Comparison of ENCODE assay signal across 23 cellular contexts in the genomic region with DNA sequence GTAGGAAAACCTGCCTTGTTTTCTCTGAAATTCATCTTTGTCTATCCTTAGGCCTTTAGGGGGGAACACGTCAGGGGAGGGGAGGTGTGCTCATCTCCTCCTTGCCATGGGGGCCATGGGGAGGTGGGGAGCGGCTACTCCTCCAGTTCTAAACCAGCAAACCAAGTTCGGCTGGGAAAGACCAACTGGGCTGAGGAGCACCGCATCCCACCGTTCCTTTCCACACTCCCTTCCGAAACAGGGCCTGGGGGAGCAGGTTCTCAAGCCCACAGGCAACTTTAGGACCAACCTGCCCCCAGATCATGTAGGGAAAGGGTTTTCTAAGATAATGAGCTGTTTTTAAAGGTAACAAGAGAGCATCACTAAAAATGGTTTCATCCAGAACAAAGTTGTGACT.
"Had no signal": no experiment of that assay in that cellular context is flagged by ENCODE, and none has a peak within 500 bp of the region (broad histone marks: within the 10 kb centered on the region; RNA-seq: fewer than 3 reads in every experiment).

No MANE protein-coding gene starts in this region.

- H3K4me3 Mint-ChIP-seq: activated B cell treated with CpG ODN at 0.5 μM for 24 hours; activated CD4-positive, alpha-beta memory T cell treated with anti-CD3 and anti-CD28 coated beads for 36 hours; activated naive CD4-positive, alpha-beta T cell treated with anti-CD3 and anti-CD28 coated beads, Interleukin-2, amount 10 ng/mL, durations not matched to agents 7 days and 5 days; naive thymus-derived CD4-positive, alpha-beta T cell; neural progenitor cell; stimulated activated naive B cell treated with anti-CD40 and anti-IgM and Interleukin-4, amounts not matched to agents 10 μg/mL and 1 μg/mL and 100 μg/mL, for 72 hours; type B pancreatic cell had no signal

- H2AFZ ChIP-seq: neural progenitor cell had no signal

- H3K27me3 Mint-ChIP-seq: activated B cell treated with CpG ODN at 0.5 μM for 24 hours; activated CD4-positive, alpha-beta memory T cell treated with anti-CD3 and anti-CD28 coated beads for 36 hours; activated naive CD4-positive, alpha-beta T cell treated with anti-CD3 and anti-CD28 coated beads, Interleukin-2, amount 10 ng/mL, durations not matched to agents 7 days and 5 days; naive thymus-derived CD4-positive, alpha-beta T cell; stimulated activated naive B cell treated with anti-CD40 and anti-IgM and Interleukin-4, amounts not matched to agents 10 μg/mL and 1 μg/mL and 100 μg/mL, for 72 hours; type B pancreatic cell had no signal

- H3K4me1 Mint-ChIP-seq: activated naive CD4-positive, alpha-beta T cell treated with anti-CD3 and anti-CD28 coated beads, Interleukin-2, amount 10 ng/mL, durations not matched to agents 7 days and 5 days; neural progenitor cell; stimulated activated naive B cell treated with anti-CD40 and anti-IgM and Interleukin-4, amounts not matched to agents 10 μg/mL and 1 μg/mL and 100 μg/mL, for 72 hours had no signal

- H3K27me3 ChIP-seq: gastroesophageal sphincter, heart left ventricle, neural progenitor cell, right atrium auricular region had no signal

- H3K27ac Mint-ChIP-seq: activated B cell treated with CpG ODN at 0.5 μM for 24 hours; activated CD4-positive, alpha-beta memory T cell treated with anti-CD3 and anti-CD28 coated beads for 36 hours; activated naive CD4-positive, alpha-beta T cell treated with anti-CD3 and anti-CD28 coated beads, Interleukin-2, amount 10 ng/mL, durations not matched to agents 7 days and 5 days; neural progenitor cell; stimulated activated naive B cell treated with anti-CD40 and anti-IgM and Interleukin-4, amounts not matched to agents 10 μg/mL and 1 μg/mL and 100 μg/mL, for 72 hours; type B pancreatic cell had no signal

- H3K4me1 ChIP-seq: neural progenitor cell, psoas muscle had no signal

- H3K36me3 ChIP-seq: neural progenitor cell had no signal

- ATAC-seq: gastroesophageal sphincter; heart left ventricle; left colon; naive thymus-derived CD4-positive, alpha-beta T cell; psoas muscle; stimulated activated naive B cell treated with anti-CD40 and anti-IgM and Interleukin-4, amounts not matched to agents 10 μg/mL and 1 μg/mL and 100 μg/mL, for 72 hours had no signal

- H3K9me3 Mint-ChIP-seq: activated B cell treated with CpG ODN at 0.5 μM for 24 hours; activated CD4-positive, alpha-beta memory T cell treated with anti-CD3 and anti-CD28 coated beads for 36 hours; activated naive CD4-positive, alpha-beta T cell treated with anti-CD3 and anti-CD28 coated beads, Interleukin-2, amount 10 ng/mL, durations not matched to agents 7 days and 5 days; naive thymus-derived CD4-positive, alpha-beta T cell; neural progenitor cell; stimulated activated naive B cell treated with anti-CD40 and anti-IgM and Interleukin-4, amounts not matched to agents 10 μg/mL and 1 μg/mL and 100 μg/mL, for 72 hours; type B pancreatic cell had no signal

- H3K4me3 ChIP-seq: gastroesophageal sphincter, heart left ventricle, lung, neural progenitor cell, psoas muscle, right atrium auricular region, thoracic aorta had no signal

- H3K4me2 ChIP-seq: neural progenitor cell had no signal

- FAIRE-seq: islet of Langerhans, small intestine had no signal

- H3K9ac ChIP-seq: neural progenitor cell had no signal

- DNase-seq: activated B cell treated with CpG ODN at 0.5 μM for 24 hours; activated CD4-positive, alpha-beta memory T cell treated with anti-CD3 and anti-CD28 coated beads for 36 hours; activated CD4-positive, alpha-beta T cell treated with anti-CD3 and anti-CD28 coated beads for 4 hours; activated naive CD4-positive, alpha-beta T cell treated with anti-CD3 and anti-CD28 coated beads, Interleukin-2, amount 10 ng/mL, durations not matched to agents 7 days and 5 days; activated T-cell treated with anti-CD3 and anti-CD28 coated beads, Interleukin-2, amount 50 U/mL, for 48 hours; amygdala; left colon; naive thymus-derived CD4-positive, alpha-beta T cell; small intestine; stimulated activated CD4-positive, alpha-beta T cell treated with anti-CD3 and anti-CD28 coated beads, Interleukin-15, amount 100 ng/mL, for 24 hours; stimulated activated CD8-positive, alpha-beta memory T cell treated with anti-CD3 and anti-CD28 coated beads, Interleukin-4, amount 100 ng/mL, for 48 hours; stimulated activated naive B cell treated with anti-CD40 and anti-IgM and Interleukin-4, amounts not matched to agents 10 μg/mL and 1 μg/mL and 100 μg/mL, for 72 hours; T-helper 1 cell had no signal

- H3K9me3 ChIP-seq: gastroesophageal sphincter, heart left ventricle, psoas muscle, right atrium auricular region, thoracic aorta had no signal

- H3K27ac ChIP-seq: epithelial cell of prostate, gastroesophageal sphincter, heart left ventricle, neural progenitor cell, psoas muscle, right atrium auricular region, thoracic aorta had no signal
